In the genomic region with DNA sequence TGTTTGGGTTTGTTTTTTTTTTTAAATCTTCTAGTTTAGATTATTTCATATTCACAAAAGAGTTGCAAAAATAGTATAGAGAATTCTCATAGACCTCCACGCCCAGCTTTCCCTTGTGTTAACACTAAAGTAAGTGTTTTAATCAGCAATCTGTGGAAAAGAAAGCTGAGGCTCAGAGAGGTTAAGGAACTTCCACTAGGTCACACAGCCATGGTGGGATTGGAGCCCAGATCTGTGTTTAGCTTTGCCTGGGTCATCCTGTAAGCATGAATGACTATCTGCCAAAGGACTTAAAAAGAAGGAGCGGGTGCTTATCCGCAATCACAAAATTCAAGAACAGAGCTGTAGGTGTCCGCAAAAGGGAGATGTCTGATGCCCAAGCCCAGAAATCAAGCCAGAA, we compare ENCODE assay signal across 18 cellular contexts.
DNase-seq lines count a peak whose midpoint lies in the region; ATAC-seq, FAIRE-seq and TF ChIP-seq lines count a peak whose summit lies in the region.
"Had no signal": no experiment of that assay in that cellular context is flagged by ENCODE, and none has a peak within 500 bp of the region (broad histone marks: within the 10 kb centered on the region; RNA-seq: fewer than 3 reads in every experiment).

No MANE protein-coding gene starts in this region.

- no peak overlapping the region for H3K4me2 ChIP-seq in HepG2 (ENCODE audit: low read depth, low read length)
- H3K4me2 ChIP-seq in K562 (ENCODE audit: insufficient read depth, low read length): no peak overlapping the region

- H4K20me1 ChIP-seq in HepG2 (ENCODE audit: insufficient read depth, low read length) (no peaks in the 10 kb centered on the region), K562 (replicated peaks; ENCODE audit: control insufficient read depth, insufficient read depth, low read length) (peaks cover 5% of the 10 kb centered on the region)

- H3K79me2 ChIP-seq in HepG2 (ENCODE audit: insufficient read depth, low read length): no peaks in the 10 kb centered on the region
- H3K79me2 ChIP-seq in K562 (ENCODE audit: control insufficient read depth, insufficient read depth, low read length): no peaks in the 10 kb centered on the region

- H3K27ac Mint-ChIP-seq in progenitor cell of endocrine pancreas: peak overlapping the region; percentile 12
- H3K27ac Mint-ChIP-seq: CD4-positive, alpha-beta memory T cell had no signal

- H2AFZ ChIP-seq in HepG2 (ENCODE audit: low read length) (no peak overlapping the region), K562 (ENCODE audit: low read depth, low read length) (no peak overlapping the region)

- TF ChIP-seq CTCF in HepG2 (CRISPR knock-in tag; IDR thresholded peaks at IDR 0.05): no peak
- TF ChIP-seq CTCF in right lobe of liver (IDR thresholded peaks at IDR 0.05): no peak
- TF ChIP-seq CTCF in K562 (IDR thresholded peaks at IDR 0.05 in 2 of 3, conservative IDR thresholded peaks at IDR 0.05 in 1 of 3; ENCODE audit: insufficient read depth in 2 of 3, low read depth in 1 of 3, low read length in 3 of 3): no peak
- no peak for TF ChIP-seq CTCF in progenitor cell of endocrine pancreas (IDR thresholded peaks at IDR 0.05; ENCODE audit: unreplicated experiment)

- 53% methylated on average over 4 of the region's 4 CpGs for WGBS in HepG2 (ENCODE audit: low lambda C conversion rate)
- WGBS in right lobe of liver (ENCODE audit: insufficient coverage, low coverage, low lambda C conversion rate, missing lambda C conversion rate): 68% methylated on average over 4 of the region's 4 CpGs
- WGBS in K562 (ENCODE audit: insufficient coverage, low coverage, missing lambda C conversion rate): 8% methylated on average over 4 of the region's 4 CpGs

- H3K9me3 Mint-ChIP-seq in progenitor cell of endocrine pancreas (ENCODE audit: low read depth): no peaks in the 10 kb centered on the region

- H3K4me1 Mint-ChIP-seq in progenitor cell of endocrine pancreas (ENCODE audit: low read depth): peaks cover 42% of the 10 kb centered on the region
- H3K4me1 Mint-ChIP-seq: CD4-positive, alpha-beta memory T cell had no signal

- TF ChIP-seq EP300 in HepG2 (IDR thresholded peaks at IDR 0.05; ENCODE audit: low read depth in 2 of 2, low read length in 2 of 2) (no peak), HepG2 (CRISPR knock-in tag; IDR thresholded peaks at IDR 0.05; ENCODE audit: borderline replicate concordance) (no peak), K562 (IDR thresholded peaks at IDR 0.05; ENCODE audit: low read length) (no peak)

- in situ Hi-C loops in HepG2 (cut with HindIII; ENCODE audit: extremely low pct_ligation_motif_present, low pct_unique_long_range_greater_than_20kb): no loop called here
- in situ Hi-C loops in K562 (cut with MboI): no loop called here

- intact Hi-C loops in HepG2 (cut with micrococcal nuclease; ENCODE audit: unreplicated experiment): no loop called here
- intact Hi-C loops in right lobe of liver (cut with DNase I): no loop called here
- intact Hi-C loops in K562 (cut with micrococcal nuclease): no loop called here

- no TSS peak for BruUV-seq in HepG2 (replicated peaks; lab: Mats Ljungman, UMichigan)
- no TSS peak for BruUV-seq in K562 (replicated peaks; lab: Mats Ljungman, UMichigan)

- H3K4me1 ChIP-seq in HepG2 (ENCODE audit: insufficient read depth, low read length) (no peaks in the 10 kb centered on the region), right lobe of liver (no peaks in the 10 kb centered on the region), K562 (replicated peaks in 1 of 2; ENCODE audit: control insufficient read depth in 2 of 2, insufficient read depth in 2 of 2, low read length in 2 of 2) (no peaks in the 10 kb centered on the region)

- no peak for DNase-seq in HepG2 (ENCODE audit: low spot score)
- no peak for DNase-seq in right lobe of liver
- no peak for DNase-seq in K562 (ENCODE audit: extremely low read depth in 1 of 4, low spot score in 3 of 4)
- no peak for DNase-seq in progenitor cell of endocrine pancreas (ENCODE audit: low spot score, unreplicated experiment)
- DNase-seq in NCI-H2107 treated with DMSO at 0.1 percent for 48 hours (lab: John Stamatoyannopoulos, UW; ENCODE audit: unreplicated experiment): no peak
- no peak for DNase-seq in NCI-H69 (lab: John Stamatoyannopoulos, UW)
- DNase-seq: 8988T; C1 segment of cervical spinal cord; Calu3; CD4-positive, alpha-beta memory T cell; DMS53; DMS79 treated with DMSO at 0.1 percent for 48 hours; GF-D8; GOT3; H7; HCEC 1CT had no signal

- peaks cover 0 to 48% of the 10 kb centered on the region in 2 experiments; a peak in 2 of 5 replicates for H3K27me3 ChIP-seq in HepG2 (ENCODE audit: control insufficient read depth in 1 of 2, insufficient read depth in 2 of 2, low read length in 2 of 2)
- no peaks in the 10 kb centered on the region for H3K27me3 ChIP-seq in right lobe of liver
- peaks cover 21 to 32% of the 10 kb centered on the region in 2 experiments; a peak in 4 of 5 replicates for H3K27me3 ChIP-seq in K562 (ENCODE audit: control insufficient read depth in 2 of 2, insufficient read depth in 2 of 2, low read length in 2 of 2)

- H3K27ac ChIP-seq in HepG2 (ENCODE audit: extremely low read length, insufficient read depth, low read length) (no peak overlapping the region), right lobe of liver (no peak overlapping the region), K562 (ENCODE audit: extremely low read depth, low read depth, low read length) (no peak overlapping the region)

- H3K4me3 ChIP-seq in HepG2 (replicated peaks in 1 of 3; ENCODE audit: insufficient read depth in 1 of 3, low read depth in 2 of 3, low read length in 3 of 3) (no peak overlapping the region), right lobe of liver (no peak overlapping the region), K562 (no peak overlapping the region)

- peaks cover 20% of the 10 kb centered on the region for H3K27me3 Mint-ChIP-seq in progenitor cell of endocrine pancreas
- H3K27me3 Mint-ChIP-seq: CD4-positive, alpha-beta memory T cell had no signal

- CTCF ChIA-PET in HepG2 (lab: Yijun Ruan, JAX; ENCODE audit: low intra/inter-chr PET ratio, low total read pairs) (no interaction called here), K562 (lab: Yijun Ruan, JAX; ENCODE audit: low intra/inter-chr PET ratio) (interaction anchor here (0.6 kb wide), 1 partner anchor 1123 kb away, joined by 3 read pairs; no protein-coding TSS in a partner anchor)

- POLR2A ChIA-PET in HepG2 (lab: Yijun Ruan, JAX): no interaction called here
- POLR2A ChIA-PET in K562 (lab: Yijun Ruan, JAX): no interaction called here

- no peaks in the 10 kb centered on the region for H3K36me3 ChIP-seq in HepG2 (replicated peaks in 1 of 2; ENCODE audit: control insufficient read depth in 1 of 2, insufficient read depth in 2 of 2, low read length in 2 of 2)
- H3K36me3 ChIP-seq in right lobe of liver: no peaks in the 10 kb centered on the region
- no peaks in the 10 kb centered on the region for H3K36me3 ChIP-seq in K562 (ENCODE audit: control insufficient read depth, insufficient read depth, low read length)

- no peaks in the 10 kb centered on the region for H3K36me3 Mint-ChIP-seq in progenitor cell of endocrine pancreas (ENCODE audit: insufficient read depth)
- H3K36me3 Mint-ChIP-seq: CD4-positive, alpha-beta memory T cell had no signal

- TF ChIP-seq POLR2A in HepG2 (IDR thresholded peaks at IDR 0.05; ENCODE audit: insufficient read depth in 1 of 2, low read depth in 2 of 2, low read length in 2 of 2): no peak
- no peak for TF ChIP-seq POLR2A in right lobe of liver (IDR thresholded peaks at IDR 0.05)
- no peak for TF ChIP-seq POLR2A in K562 (conservative IDR thresholded peaks at IDR 0.05)

- H3K4me3 Mint-ChIP-seq in progenitor cell of endocrine pancreas (ENCODE audit: low read depth): no peak overlapping the region
- H3K4me3 Mint-ChIP-seq: CD4-positive, alpha-beta memory T cell had no signal

- no peak for TF ChIP-seq RAD21 in HepG2 (CRISPR knock-in tag; IDR thresholded peaks at IDR 0.05)
- no peak for TF ChIP-seq RAD21 in K562 (CRISPR knock-in tag; conservative IDR thresholded peaks at IDR 0.05 in 1 of 2, IDR thresholded peaks at IDR 0.05 in 1 of 2)

- no peaks in the 10 kb centered on the region for H3K9me3 ChIP-seq in HepG2 (ENCODE audit: low read length)
- H3K9me3 ChIP-seq in right lobe of liver: no peaks in the 10 kb centered on the region
- H3K9me3 ChIP-seq in K562 (replicated peaks; ENCODE audit: control insufficient read depth, insufficient read depth, low read depth, low read length): no peaks in the 10 kb centered on the region

- H3K9ac ChIP-seq in HepG2 (ENCODE audit: insufficient read depth, low read depth, low read length): no peak overlapping the region
- no peak overlapping the region for H3K9ac ChIP-seq in K562 (ENCODE audit: insufficient read depth in 1 of 2, low read depth in 2 of 2, low read length in 2 of 2)

- H3K9me1 ChIP-seq in K562 (ENCODE audit: control insufficient read depth, insufficient read depth, low read length): no peaks in the 10 kb centered on the region

- FAIRE-seq in HepG2 (lab: Jason Lieb, UNC) (no peak), K562 (lab: Jason Lieb, UNC) (no peak)
- FAIRE-seq: GM12891, GM18507 had no signal

- ATAC-seq in HepG2 (no peak), right lobe of liver (no peak), K562 (no peak)

TF ChIP-seq in HepG2, 621 proteins besides CTCF, POLR2A, EP300 and RAD21 (continues in another document):
- peak; percentile 61; the same call in 1 of the 2 replicates for TF ChIP-seq ZNF768 (CRISPR knock-in tag; IDR thresholded peaks at IDR 0.05)

TF ChIP-seq in K562, 482 proteins besides CTCF, POLR2A, EP300 and RAD21 (continues in another document):
- peak; percentile 66 for TF ChIP-seq ZFP36 (IDR thresholded peaks at IDR 0.05; ENCODE audit: low read depth, low read length, partially characterized antibody)
- TF ChIP-seq RBM25 (IDR thresholded peaks at IDR 0.05; ENCODE audit: low read depth, low read length, severe bottlenecking): peak; percentile 68

Comparison
In these comparisons a context has a peak if more than half of its experiments do, and no peak if none do; other contexts are left out.
1. Of the 241 proteins assayed by ChIP-seq in both HepG2 and K562: peak only in HepG2: none; only in K562: ZFP36; in both: none; in neither: 240.